17 cellular contexts compared by ENCODE assay signal in the genomic region with DNA sequence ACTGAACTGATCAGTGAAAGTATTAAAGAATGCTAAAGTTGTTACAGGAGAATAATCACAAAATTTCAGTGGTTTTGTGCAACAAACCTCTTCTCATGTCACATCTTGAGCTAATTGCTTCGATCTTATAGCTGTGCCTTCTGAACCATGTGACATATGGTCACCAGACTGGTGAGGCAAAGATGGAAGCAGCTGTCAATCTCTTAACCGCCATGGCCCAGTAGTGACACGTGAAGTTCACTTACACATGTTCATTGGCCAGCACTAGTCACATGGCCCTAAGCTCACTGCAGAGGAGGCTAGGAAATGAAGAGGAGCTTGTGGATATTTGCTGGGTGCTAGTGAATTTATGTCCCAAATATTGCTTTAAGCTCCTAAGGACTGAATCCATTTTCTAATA. TPM values are rescaled to one million over a fixed set of nuclear protein-coding genes. Genes with fewer than 3 reads are reported as not detected.
A peak's percentile ranks its signal among the peaks of the same experiment; 100 is the strongest.
DNase-seq lines count a peak whose midpoint lies in the region; ATAC-seq and TF ChIP-seq lines count a peak whose summit lies in the region.
"Had no signal": no experiment of that assay in that cellular context is flagged by ENCODE, and none has a peak within 500 bp of the region (broad histone marks: within the 10 kb centered on the region; RNA-seq: fewer than 3 reads in every experiment).

No MANE protein-coding gene starts in this region.

- intact Hi-C loops in esophagus muscularis mucosa (cut with DNase I), result no loop called here
- intact Hi-C loops in sigmoid colon (cut with DNase I), result no loop called here

- ATAC-seq in GM21529 (IDR thresholded peaks at IDR 0.05; ENCODE audit: unreplicated experiment) (no peak), HG03460 (IDR thresholded peaks at IDR 0.05; ENCODE audit: unreplicated experiment) (no peak)
- ATAC-seq: activated naive CD4-positive, alpha-beta T cell treated with anti-CD3 and anti-CD28 coated beads, Interleukin-2, amount 50 U/mL, for 72 hours had no signal

- H3K27ac ChIP-seq in esophagus muscularis mucosa (replicated peaks in 1 of 4) (peak overlapping the region; percentile 69 to 87 (median 84)), sigmoid colon (peak overlapping the region; percentile 0 to 85 (median 76))
- H3K27ac ChIP-seq: prostate gland had no signal

- H3K36me3 ChIP-seq in esophagus muscularis mucosa (no peaks in the 10 kb centered on the region), sigmoid colon (no peaks in the 10 kb centered on the region)
- H3K36me3 ChIP-seq: prostate gland, transverse colon had no signal

- POLR2A ChIA-PET in HEK293T (lab: Yijun Ruan, JAX), result no interaction called here

- H3K9me3 ChIP-seq in esophagus muscularis mucosa, result no peaks in the 10 kb centered on the region
- no peaks in the 10 kb centered on the region for H3K9me3 ChIP-seq in sigmoid colon
- H3K9me3 ChIP-seq: prostate gland, transverse colon had no signal

- TF ChIP-seq CTCF in esophagus muscularis mucosa (IDR thresholded peaks at IDR 0.05) (no peak), sigmoid colon (IDR thresholded peaks at IDR 0.05) (no peak)

- CTCF ChIA-PET in HEK293T (lab: Yijun Ruan, JAX), result interaction anchor here (1.4 to 2.0 kb wide), 2 partner anchors 12 to 45 kb away, joined by 3 to 5 read pairs; no protein-coding TSS in a partner anchor

- WGBS in esophagus muscularis mucosa, result 80% methylated on average over 3 of the region's 3 CpGs
- WGBS in sigmoid colon, 2 donors, result 89 to 90% methylated on average over 3 of the region's 3 CpGs

- H3K4me1 ChIP-seq in esophagus muscularis mucosa (peaks cover 11 to 99% (median 97%) of the 10 kb centered on the region in 4 donors), sigmoid colon (peaks cover 0 to 89% (median 85%) of the 10 kb centered on the region in 4 donors)
- H3K4me1 ChIP-seq: prostate gland had no signal

- H3K4me3 ChIP-seq in esophagus muscularis mucosa (no peak overlapping the region), sigmoid colon (no peak overlapping the region)
- H3K4me3 ChIP-seq: prostate gland, skin epidermis, transverse colon had no signal

- TF ChIP-seq EP300 in esophagus muscularis mucosa (IDR thresholded peaks at IDR 0.05) (no peak), sigmoid colon (IDR thresholded peaks at IDR 0.05) (no peak)

- H3K27me3 ChIP-seq in esophagus muscularis mucosa, result no peaks in the 10 kb centered on the region
- H3K27me3 ChIP-seq in sigmoid colon, result no peaks in the 10 kb centered on the region
- H3K27me3 ChIP-seq: transverse colon had no signal

- DNase-seq in HEK293T (ENCODE audit: extremely low spot score), result no peak
- DNase-seq in NCI-H524 treated with DMSO at 0.1 percent for 48 hours (lab: John Stamatoyannopoulos, UW), result peak; percentile 61
- DNase-seq in esophagus muscularis mucosa (ENCODE audit: extremely low spot score), result no peak
- no peak for DNase-seq in sigmoid colon
- no peak for DNase-seq in NCI-H1436 treated with DMSO at 0.1 percent for 48 hours (lab: John Stamatoyannopoulos, UW)
- DNase-seq: DND-41; effector memory CD4-positive, alpha-beta T cell; head of caudate nucleus; midbrain; MV-4-11; NCI-H187; transverse colon had no signal

- TF ChIP-seq POLR2A in esophagus muscularis mucosa (IDR thresholded peaks at IDR 0.05; ENCODE audit: low read depth), result no peak
- no peak for TF ChIP-seq POLR2A in sigmoid colon (IDR thresholded peaks at IDR 0.05)

TF ChIP-seq in HEK293T, 16 proteins besides CTCF, POLR2A, EP300 and RAD21:
- no peak for TF ChIP-seq CTBP1 (IDR thresholded peaks at IDR 0.05; ENCODE audit: borderline replicate concordance)
- no peak for TF ChIP-seq FOXA1 (IDR thresholded peaks at IDR 0.05)
- no peak for TF ChIP-seq L3MBTL2 (conservative IDR thresholded peaks at IDR 0.05)
- TF ChIP-seq SUZ12 (IDR thresholded peaks at IDR 0.05), result no peak
- TF ChIP-seq LEF1 (IDR thresholded peaks at IDR 0.05; ENCODE audit: borderline replicate concordance), result no peak
- TF ChIP-seq FOXK2 (IDR thresholded peaks at IDR 0.05), result no peak
- no peak for TF ChIP-seq NFRKB (IDR thresholded peaks at IDR 0.05)
- TF ChIP-seq, protein P1, sequence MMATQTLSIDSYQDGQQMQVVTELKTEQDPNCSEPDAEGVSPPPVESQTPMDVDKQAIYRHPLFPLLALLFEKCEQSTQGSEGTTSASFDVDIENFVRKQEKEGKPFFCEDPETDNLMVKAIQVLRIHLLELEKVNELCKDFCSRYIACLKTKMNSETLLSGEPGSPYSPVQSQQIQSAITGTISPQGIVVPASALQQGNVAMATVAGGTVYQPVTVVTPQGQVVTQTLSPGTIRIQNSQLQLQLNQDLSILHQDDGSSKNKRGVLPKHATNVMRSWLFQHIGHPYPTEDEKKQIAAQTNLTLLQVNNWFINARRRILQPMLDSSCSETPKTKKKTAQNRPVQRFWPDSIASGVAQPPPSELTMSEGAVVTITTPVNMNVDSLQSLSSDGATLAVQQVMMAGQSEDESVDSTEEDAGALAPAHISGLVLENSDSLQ (IDR thresholded peaks at IDR 0.05), result peak; percentile 67

RNA-seq across cellular contexts. Expression of gene BOC, which starts 32.5 kb away (rescaled TPM):
- total RNA-seq in esophagus muscularis mucosa (100 to 1,000 TPM in 1 of 4 donors, 10 to 100 TPM in 3; 87.2 to 119 (median 90.8) TPM), sigmoid colon (100 to 1,000 TPM in 2 of 4 donors, 10 to 100 TPM in 2; 80.3 to 122 (median 103) TPM)
- 10 to 100 TPM in 1 of 3 donors, 1 to 10 TPM in 2; 1.6 to 10.6 (median 4.2) TPM for polyA plus RNA-seq in sigmoid colon
